ENCODE assay signal across 22 cellular contexts in the genomic region with DNA sequence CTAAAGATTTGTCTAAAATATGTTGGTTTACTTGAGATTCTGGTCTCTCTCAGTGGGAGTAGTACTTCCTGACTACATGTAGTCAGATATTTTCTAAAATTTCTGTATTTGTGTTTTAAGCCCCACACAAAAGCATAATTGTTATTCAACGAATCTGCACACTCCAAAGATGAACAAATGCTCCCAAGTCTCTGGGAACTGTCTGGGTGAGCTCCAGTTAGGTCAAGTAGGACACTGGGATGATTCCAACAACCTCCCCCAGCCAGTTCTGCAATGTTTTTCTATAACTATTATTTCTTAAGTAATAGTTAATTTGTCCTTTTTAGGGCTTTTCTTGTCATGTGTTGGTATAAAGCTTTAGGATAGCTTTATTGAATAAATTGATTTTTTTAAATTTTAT.
A peak's percentile ranks its signal among the peaks of the same experiment; 100 is the strongest.
DNase-seq lines count a peak whose midpoint lies in the region; ATAC-seq, FAIRE-seq and TF ChIP-seq lines count a peak whose summit lies in the region.
"Had no signal": no experiment of that assay in that cellular context is flagged by ENCODE, and none has a peak within 500 bp of the region (broad histone marks: within the 10 kb centered on the region; RNA-seq: fewer than 3 reads in every experiment).

No MANE protein-coding gene starts in this region.

- H3K27ac Mint-ChIP-seq in activated CD8-positive, alpha-beta T cell treated with anti-CD3 and anti-CD28 coated beads, Interleukin-2, amount 10 ng/mL, durations not matched to agents 7 days and 5 days = no peak overlapping the region
- H3K27ac Mint-ChIP-seq: IgD-negative memory B cell had no signal

- H3K27me3 ChIP-seq in right atrium auricular region (no peaks in the 10 kb centered on the region), neutrophil (no peaks in the 10 kb centered on the region)
- H3K27me3 ChIP-seq: SJCRH30 had no signal

- DNase-seq in left ventricle myocardium superior (no peak), right atrium auricular region (ENCODE audit: low spot score) (no peak), frontal cortex (ENCODE audit: low spot score in 2 of 2) (no peak)
- DNase-seq in activated CD8-positive, alpha-beta T cell treated with anti-CD3 and anti-CD28 coated beads, Interleukin-2, amount 10 ng/mL, durations not matched to agents 7 days and 5 days = no peak
- no peak for DNase-seq in activated CD8-positive, alpha-beta memory T cell treated with anti-CD3 and anti-CD28 coated beads for 24 hours
- DNase-seq: CD4-positive, CD25-positive, alpha-beta regulatory T cell; DMS153; DND-41; HCEC 1CT; MM.1S; NCI-H2029; NCI-H446 treated with DMSO at 0.1 percent for 48 hours; NCI-H526; NCI-H82; NK-92 treated with Interleukin-12 subunit alpha and Interleukin-12 subunit beta, amount 100 ng/mL, for 24 hours; PC-3; SJCRH30 had no signal

- no peaks in the 10 kb centered on the region for H3K36me3 ChIP-seq in right atrium auricular region
- H3K36me3 ChIP-seq in neutrophil = no peaks in the 10 kb centered on the region
- H3K36me3 ChIP-seq: SJCRH30 had no signal

- no peaks in the 10 kb centered on the region for H3K36me3 Mint-ChIP-seq in activated CD8-positive, alpha-beta T cell treated with anti-CD3 and anti-CD28 coated beads, Interleukin-2, amount 10 ng/mL, durations not matched to agents 7 days and 5 days (ENCODE audit: low read depth)
- H3K36me3 Mint-ChIP-seq: CD4-positive, CD25-positive, alpha-beta regulatory T cell had no signal

- H3K9me3 ChIP-seq in right atrium auricular region (no peaks in the 10 kb centered on the region), neutrophil (no peaks in the 10 kb centered on the region)
- H3K9me3 ChIP-seq: SJCRH30 had no signal

- no peak overlapping the region for H3K4me3 Mint-ChIP-seq in activated CD8-positive, alpha-beta T cell treated with anti-CD3 and anti-CD28 coated beads, Interleukin-2, amount 10 ng/mL, durations not matched to agents 7 days and 5 days
- H3K4me3 Mint-ChIP-seq: CD4-positive, CD25-positive, alpha-beta regulatory T cell; IgD-negative memory B cell had no signal

- H3K4me1 ChIP-seq in right atrium auricular region (no peaks in the 10 kb centered on the region), neutrophil (ENCODE audit: control insufficient read depth in 1 of 2, insufficient read depth in 1 of 2, low read depth in 1 of 2, low read length in 1 of 2) (peaks cover 37 to 41% of the 10 kb centered on the region in 2 experiments)
- H3K4me1 ChIP-seq: SJCRH30 had no signal

- H3K4me1 Mint-ChIP-seq in activated CD8-positive, alpha-beta T cell treated with anti-CD3 and anti-CD28 coated beads, Interleukin-2, amount 10 ng/mL, durations not matched to agents 7 days and 5 days (ENCODE audit: low read depth) = no peaks in the 10 kb centered on the region

- FAIRE-seq in frontal cortex (lab: Jason Lieb, UNC) = peak; percentile 55
- FAIRE-seq: H1 had no signal

- H3K4me3 ChIP-seq in right atrium auricular region (no peak overlapping the region), neutrophil (ENCODE audit: low read depth in 1 of 2, low read length in 1 of 2) (no peak overlapping the region)
- H3K4me3 ChIP-seq: SJCRH30 had no signal

- H3K27ac ChIP-seq in right atrium auricular region (no peak overlapping the region), neutrophil (peak overlapping the region; percentile 94)
- H3K27ac ChIP-seq: KMS-11, SJCRH30 had no signal

- H3K9me3 Mint-ChIP-seq in activated CD8-positive, alpha-beta T cell treated with anti-CD3 and anti-CD28 coated beads, Interleukin-2, amount 10 ng/mL, durations not matched to agents 7 days and 5 days (ENCODE audit: insufficient read depth) = no peaks in the 10 kb centered on the region

- CTCF ChIA-PET in activated CD8-positive, alpha-beta T cell treated with anti-CD3 and anti-CD28 coated beads, Interleukin-2, amount 10 ng/mL, durations not matched to agents 7 days and 5 days (lab: Charles Lee) = no interaction called here

- TF ChIP-seq CTCF in right atrium auricular region (IDR thresholded peaks at IDR 0.05) (no peak), neutrophil (IDR thresholded peaks at IDR 0.05) (no peak)

- POLR2A ChIA-PET in activated CD8-positive, alpha-beta T cell treated with anti-CD3 and anti-CD28 coated beads, Interleukin-2, amount 10 ng/mL, durations not matched to agents 7 days and 5 days (lab: Charles Lee) = no interaction called here

- peaks cover 2% of the 10 kb centered on the region for H3K27me3 Mint-ChIP-seq in activated CD8-positive, alpha-beta T cell treated with anti-CD3 and anti-CD28 coated beads, Interleukin-2, amount 10 ng/mL, durations not matched to agents 7 days and 5 days (ENCODE audit: low read depth)
- H3K27me3 Mint-ChIP-seq: CD4-positive, CD25-positive, alpha-beta regulatory T cell had no signal

- peak; percentile 41 for ATAC-seq in left ventricle myocardium superior
- ATAC-seq in activated CD8-positive, alpha-beta T cell treated with anti-CD3 and anti-CD28 coated beads, Interleukin-2, amount 10 ng/mL, durations not matched to agents 7 days and 5 days = no peak
- no peak for ATAC-seq in HG02623 (IDR thresholded peaks at IDR 0.05; ENCODE audit: unreplicated experiment)
- ATAC-seq: PC-3 had no signal

- intact Hi-C loops in left ventricle myocardium superior (cut with micrococcal nuclease) = no loop called here
